In the genomic region with DNA sequence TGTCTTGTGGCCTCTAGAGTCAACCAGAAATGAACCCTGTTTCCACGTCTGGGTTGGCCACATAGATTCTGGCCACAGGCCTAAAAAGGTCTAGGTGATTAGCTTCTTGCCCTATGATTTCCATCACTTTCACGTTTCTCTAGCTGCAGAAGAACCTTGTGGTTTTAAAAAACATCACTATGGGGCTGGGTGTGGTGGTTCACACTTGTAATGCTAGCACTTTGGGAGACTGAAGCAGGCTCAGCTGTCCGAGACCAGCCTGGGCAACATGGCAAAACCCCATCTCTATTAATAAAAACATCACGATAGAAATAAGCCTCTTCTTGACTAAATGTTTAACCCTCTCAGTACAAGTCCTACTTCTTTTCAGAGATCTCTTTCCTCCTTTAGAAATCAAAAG, we compare ENCODE assay signal across 31 cellular contexts.
"Had no signal": no experiment of that assay in that cellular context is flagged by ENCODE, and none has a peak within 500 bp of the region (broad histone marks: within the 10 kb centered on the region; RNA-seq: fewer than 3 reads in every experiment).

No MANE protein-coding gene starts in this region.

- H3K9me3 Mint-ChIP-seq: activated CD4-positive, alpha-beta memory T cell treated with anti-CD3 and anti-CD28 coated beads, Interleukin-2, amount 10 ng/mL, durations not matched to agents 7 days and 5 days; activated naive CD4-positive, alpha-beta T cell treated with anti-CD3 and anti-CD28 coated beads, Interleukin-2, amount 10 ng/mL, durations not matched to agents 7 days and 5 days had no signal

- H3K27me3 ChIP-seq: brain microvascular endothelial cell, SJCRH30 had no signal

- ATAC-seq: activated CD8-positive, alpha-beta memory T cell treated with anti-CD3 and anti-CD28 coated beads, Interleukin-2, amount 10 ng/mL, durations not matched to agents 7 days and 5 days; Panc1 had no signal

- H3K4me3 ChIP-seq: SJCRH30, SK-N-MC had no signal

- H3K27ac Mint-ChIP-seq: activated CD4-positive, alpha-beta memory T cell treated with anti-CD3 and anti-CD28 coated beads, Interleukin-2, amount 10 ng/mL, durations not matched to agents 7 days and 5 days; activated naive CD4-positive, alpha-beta T cell treated with anti-CD3 and anti-CD28 coated beads, Interleukin-2, amount 10 ng/mL, durations not matched to agents 7 days and 5 days; activated naive CD8-positive, alpha-beta T cell had no signal

- H3K27me3 Mint-ChIP-seq: activated CD4-positive, alpha-beta memory T cell treated with anti-CD3 and anti-CD28 coated beads, Interleukin-2, amount 10 ng/mL, durations not matched to agents 7 days and 5 days; activated CD8-positive, alpha-beta memory T cell treated with anti-CD3 and anti-CD28 coated beads, Interleukin-2, amount 10 ng/mL, durations not matched to agents 7 days and 5 days; activated naive CD4-positive, alpha-beta T cell treated with anti-CD3 and anti-CD28 coated beads, Interleukin-2, amount 10 ng/mL, durations not matched to agents 7 days and 5 days; activated naive CD8-positive, alpha-beta T cell had no signal

- DNase-seq: activated CD4-positive, alpha-beta memory T cell treated with anti-CD3 and anti-CD28 coated beads, Interleukin-2, amount 10 ng/mL, durations not matched to agents 7 days and 5 days; activated CD4-positive, alpha-beta T cell treated with anti-CD3 and anti-CD28 coated beads for 1 hour; activated CD4-positive, alpha-beta T cell treated with anti-CD3 and anti-CD28 coated beads for 48 hours; activated CD4-positive, CD25-positive, alpha-beta regulatory T cell; activated CD8-positive, alpha-beta memory T cell treated with anti-CD3 and anti-CD28 coated beads for 24 hours; activated CD8-positive, alpha-beta memory T cell treated with anti-CD3 and anti-CD28 coated beads, Interleukin-2, amount 10 ng/mL, durations not matched to agents 7 days and 5 days; activated CD8-positive, alpha-beta memory T cell treated with anti-CD3 and anti-CD28 coated beads, Interleukin-2, amount 50 U/mL, for 48 hours; activated effector memory CD4-positive, alpha-beta T cell treated with Interleukin-2 at 50 U/mL for 16 hours; activated naive CD4-positive, alpha-beta T cell treated with anti-CD3 and anti-CD28 coated beads, Interleukin-2, amount 10 ng/mL, durations not matched to agents 7 days and 5 days; activated T-cell treated with anti-CD3 and anti-CD28 coated beads, Interleukin-2, amount 50 U/mL, for 48 hours; amniotic stem cell; aorta; brain microvascular endothelial cell; Karpas-422; NCI-H1105; NCI-H1417 treated with DMSO at 0.1 percent for 48 hours; NCI-H187 treated with DMSO at 0.1 percent for 48 hours; NCI-H2081; NCI-H2171 treated with DMSO at 0.1 percent for 48 hours; NCI-H2227 treated with DMSO at 0.1 percent for 48 hours; NCI-H446; NCI-H510A treated with DMSO at 0.1 percent for 48 hours; NCI-H69; NCI-H82; SHP77; SJCRH30; T1000; WERI-Rb-1 had no signal

- H3K9me3 ChIP-seq: SJCRH30 had no signal

- H3K27ac ChIP-seq: brain microvascular endothelial cell, SJCRH30, SK-N-MC, WERI-Rb-1 had no signal

- H3K4me3 Mint-ChIP-seq: activated CD4-positive, alpha-beta memory T cell treated with anti-CD3 and anti-CD28 coated beads, Interleukin-2, amount 10 ng/mL, durations not matched to agents 7 days and 5 days; activated CD8-positive, alpha-beta memory T cell treated with anti-CD3 and anti-CD28 coated beads, Interleukin-2, amount 10 ng/mL, durations not matched to agents 7 days and 5 days; activated naive CD4-positive, alpha-beta T cell treated with anti-CD3 and anti-CD28 coated beads, Interleukin-2, amount 10 ng/mL, durations not matched to agents 7 days and 5 days; activated naive CD8-positive, alpha-beta T cell had no signal

- H3K4me1 Mint-ChIP-seq: activated naive CD4-positive, alpha-beta T cell treated with anti-CD3 and anti-CD28 coated beads, Interleukin-2, amount 10 ng/mL, durations not matched to agents 7 days and 5 days had no signal

- H3K4me1 ChIP-seq: SJCRH30 had no signal
